Comparison of ENCODE assay signal across 12 cellular contexts in genomic region chr3:492586-493296, GRCh38.
DNase-seq lines count a peak whose midpoint lies in the region; ATAC-seq, FAIRE-seq and TF ChIP-seq lines count a peak whose summit lies in the region.
"Had no signal": no experiment of that assay in that cellular context is flagged by ENCODE, and none has a peak within 500 bp of the region (broad histone marks: within the 10 kb centered on the region; RNA-seq: fewer than 3 reads in every experiment).

No MANE protein-coding gene starts in this region.

- no peak for TF ChIP-seq CTCF in hepatocyte (IDR thresholded peaks at IDR 0.05; ENCODE audit: poor library complexity)
- no peak for TF ChIP-seq CTCF in Caco-2 (IDR thresholded peaks at IDR 0.05; ENCODE audit: insufficient read depth in 1 of 2, low read depth in 1 of 2, low read length in 1 of 2, severe bottlenecking in 1 of 2, unreplicated experiment in 1 of 2)

- H4K20me1 ChIP-seq in hepatocyte (ENCODE audit: insufficient read depth, poor library complexity, severe bottlenecking) = no peaks in the 10 kb centered on the region

- ATAC-seq in GM21529 (IDR thresholded peaks at IDR 0.05; ENCODE audit: unreplicated experiment) = peak; percentile 63
- ATAC-seq in HG03354 (IDR thresholded peaks at IDR 0.05; ENCODE audit: poor library complexity, severe bottlenecking, unreplicated experiment) = peak; percentile 61

- no peaks in the 10 kb centered on the region for H3K36me3 ChIP-seq in hepatocyte (replicated peaks; ENCODE audit: insufficient read depth, low read depth)
- no peaks in the 10 kb centered on the region for H3K36me3 ChIP-seq in H7 (replicated peaks; ENCODE audit: control insufficient read depth, insufficient read depth, low read length)
- no peaks in the 10 kb centered on the region for H3K36me3 ChIP-seq in Caco-2 (ENCODE audit: control insufficient read depth, insufficient read depth, low read length)

- peak overlapping the region; percentile 60 for H3K4me2 ChIP-seq in hepatocyte

- H3K4me3 ChIP-seq in hepatocyte (no peak overlapping the region), H7 (ENCODE audit: insufficient read depth, low read depth, low read length) (no peak overlapping the region), Caco-2 (ENCODE audit: low read depth, low read length) (no peak overlapping the region)

- H3K27me3 ChIP-seq in hepatocyte (no peaks in the 10 kb centered on the region), H7 (ENCODE audit: control insufficient read depth, insufficient read depth, low read length) (no peaks in the 10 kb centered on the region), Caco-2 (replicated peaks; ENCODE audit: control insufficient read depth, insufficient read depth, low read length) (no peaks in the 10 kb centered on the region)

- H3K36me3 Mint-ChIP-seq in activated T-helper 1 cell treated with anti-CD3 and anti-CD28 coated beads, Interleukin-12 subunit alpha, Interleukin-12 subunit beta, Interleukin-2, Interleukin-4 antibody, amounts not matched to agents 30 ng/mL and 10 ng/mL and 1 ng/mL, durations not matched to agents 14 hours and 24 hours and 36 hours (ENCODE audit: low read depth) = no peaks in the 10 kb centered on the region
- no peaks in the 10 kb centered on the region for H3K36me3 Mint-ChIP-seq in Caco-2 (ENCODE audit: insufficient read depth, unreplicated experiment)
- H3K36me3 Mint-ChIP-seq: CD4-positive, CD25-positive, alpha-beta regulatory T cell had no signal

- no peaks in the 10 kb centered on the region for H3K79me2 ChIP-seq in hepatocyte

- 38% methylated on average over 3 of the region's 3 CpGs for WGBS in hepatocyte (ENCODE audit: low lambda C conversion rate, missing lambda C conversion rate)

- H3K27me3 Mint-ChIP-seq in activated T-helper 1 cell treated with anti-CD3 and anti-CD28 coated beads, Interleukin-12 subunit alpha, Interleukin-12 subunit beta, Interleukin-2, Interleukin-4 antibody, amounts not matched to agents 30 ng/mL and 10 ng/mL and 1 ng/mL, durations not matched to agents 14 hours and 24 hours and 36 hours (ENCODE audit: insufficient read depth) = no peaks in the 10 kb centered on the region
- no peaks in the 10 kb centered on the region for H3K27me3 Mint-ChIP-seq in Caco-2 (ENCODE audit: insufficient read depth, unreplicated experiment)
- H3K27me3 Mint-ChIP-seq: CD4-positive, CD25-positive, alpha-beta regulatory T cell had no signal

- no TSS peak for BruUV-seq in Caco-2 (replicated peaks; lab: Mats Ljungman, UMichigan)

- no peaks in the 10 kb centered on the region for H3K4me1 Mint-ChIP-seq in activated T-helper 1 cell treated with anti-CD3 and anti-CD28 coated beads, Interleukin-12 subunit alpha, Interleukin-12 subunit beta, Interleukin-2, Interleukin-4 antibody, amounts not matched to agents 30 ng/mL and 10 ng/mL and 1 ng/mL, durations not matched to agents 14 hours and 24 hours and 36 hours (ENCODE audit: low read depth)
- no peaks in the 10 kb centered on the region for H3K4me1 Mint-ChIP-seq in Caco-2 (ENCODE audit: low read depth, unreplicated experiment)
- H3K4me1 Mint-ChIP-seq: CD4-positive, CD25-positive, alpha-beta regulatory T cell had no signal

- H3K4me1 ChIP-seq in hepatocyte (ENCODE audit: insufficient read depth) (no peaks in the 10 kb centered on the region), Caco-2 (no peaks in the 10 kb centered on the region)

- intact Hi-C loops in activated T-helper 1 cell treated with anti-CD3 and anti-CD28 coated beads, Interleukin-12 subunit alpha, Interleukin-12 subunit beta, Interleukin-2, Interleukin-4 antibody, amounts not matched to agents 30 ng/mL and 10 ng/mL and 1 ng/mL, durations not matched to agents 14 hours and 24 hours and 36 hours (cut with micrococcal nuclease) = no loop called here
- intact Hi-C loops in Caco-2 (cut with micrococcal nuclease; ENCODE audit: unreplicated experiment) = no loop called here

- POLR2A ChIA-PET in Caco-2 (lab: Charles Lee) = no interaction called here

- H3K9me3 ChIP-seq in hepatocyte (ENCODE audit: low read depth) (no peaks in the 10 kb centered on the region), Caco-2 (no peaks in the 10 kb centered on the region)

- no peak overlapping the region for H3K4me3 Mint-ChIP-seq in activated T-helper 1 cell treated with anti-CD3 and anti-CD28 coated beads, Interleukin-12 subunit alpha, Interleukin-12 subunit beta, Interleukin-2, Interleukin-4 antibody, amounts not matched to agents 30 ng/mL and 10 ng/mL and 1 ng/mL, durations not matched to agents 14 hours and 24 hours and 36 hours
- H3K4me3 Mint-ChIP-seq in Caco-2 (ENCODE audit: unreplicated experiment) = no peak overlapping the region
- H3K4me3 Mint-ChIP-seq: CD4-positive, CD25-positive, alpha-beta regulatory T cell had no signal

- H3K9me3 Mint-ChIP-seq in activated T-helper 1 cell treated with anti-CD3 and anti-CD28 coated beads, Interleukin-12 subunit alpha, Interleukin-12 subunit beta, Interleukin-2, Interleukin-4 antibody, amounts not matched to agents 30 ng/mL and 10 ng/mL and 1 ng/mL, durations not matched to agents 14 hours and 24 hours and 36 hours = no peaks in the 10 kb centered on the region
- no peaks in the 10 kb centered on the region for H3K9me3 Mint-ChIP-seq in Caco-2 (ENCODE audit: unreplicated experiment)

- H2AFZ ChIP-seq in hepatocyte = no peak overlapping the region

- H3K27ac ChIP-seq in hepatocyte = peak overlapping the region; percentile 49

- no peak overlapping the region for H3K27ac Mint-ChIP-seq in activated T-helper 1 cell treated with anti-CD3 and anti-CD28 coated beads, Interleukin-12 subunit alpha, Interleukin-12 subunit beta, Interleukin-2, Interleukin-4 antibody, amounts not matched to agents 30 ng/mL and 10 ng/mL and 1 ng/mL, durations not matched to agents 14 hours and 24 hours and 36 hours
- no peak overlapping the region for H3K27ac Mint-ChIP-seq in Caco-2 (ENCODE audit: unreplicated experiment)
- H3K27ac Mint-ChIP-seq: CD4-positive, CD25-positive, alpha-beta regulatory T cell had no signal

- peak; percentile 68 for FAIRE-seq in GM18507 (lab: Jason Lieb, UNC)

- CTCF ChIA-PET in Caco-2 (lab: Charles Lee) = no interaction called here

- DNase-seq in GM18507 (ENCODE audit: extremely low spot score, insufficient read length, low read depth) (no peak), hepatocyte (ENCODE audit: low spot score) (peak; percentile 35), GM03348 (ENCODE audit: low spot score) (no peak), H7 (no peak), Caco-2 (no peak)
- DNase-seq in activated T-helper 1 cell treated with anti-CD3 and anti-CD28 coated beads, Interleukin-12 subunit alpha, Interleukin-12 subunit beta, Interleukin-2, Interleukin-4 antibody, amounts not matched to agents 30 ng/mL and 10 ng/mL and 1 ng/mL, durations not matched to agents 14 hours and 24 hours and 36 hours (ENCODE audit: low spot score) = no peak
- DNase-seq: activated CD4-positive, alpha-beta T cell treated with anti-CD3 and anti-CD28 coated beads for 4 hours; CD4-positive, CD25-positive, alpha-beta regulatory T cell; NCI-H1417 treated with DMSO at 0.1 percent for 48 hours; NCI-H82 had no signal

- H3K9me2 ChIP-seq in hepatocyte (replicated peaks; ENCODE audit: insufficient read depth) = no peaks in the 10 kb centered on the region
